In the genomic region with DNA sequence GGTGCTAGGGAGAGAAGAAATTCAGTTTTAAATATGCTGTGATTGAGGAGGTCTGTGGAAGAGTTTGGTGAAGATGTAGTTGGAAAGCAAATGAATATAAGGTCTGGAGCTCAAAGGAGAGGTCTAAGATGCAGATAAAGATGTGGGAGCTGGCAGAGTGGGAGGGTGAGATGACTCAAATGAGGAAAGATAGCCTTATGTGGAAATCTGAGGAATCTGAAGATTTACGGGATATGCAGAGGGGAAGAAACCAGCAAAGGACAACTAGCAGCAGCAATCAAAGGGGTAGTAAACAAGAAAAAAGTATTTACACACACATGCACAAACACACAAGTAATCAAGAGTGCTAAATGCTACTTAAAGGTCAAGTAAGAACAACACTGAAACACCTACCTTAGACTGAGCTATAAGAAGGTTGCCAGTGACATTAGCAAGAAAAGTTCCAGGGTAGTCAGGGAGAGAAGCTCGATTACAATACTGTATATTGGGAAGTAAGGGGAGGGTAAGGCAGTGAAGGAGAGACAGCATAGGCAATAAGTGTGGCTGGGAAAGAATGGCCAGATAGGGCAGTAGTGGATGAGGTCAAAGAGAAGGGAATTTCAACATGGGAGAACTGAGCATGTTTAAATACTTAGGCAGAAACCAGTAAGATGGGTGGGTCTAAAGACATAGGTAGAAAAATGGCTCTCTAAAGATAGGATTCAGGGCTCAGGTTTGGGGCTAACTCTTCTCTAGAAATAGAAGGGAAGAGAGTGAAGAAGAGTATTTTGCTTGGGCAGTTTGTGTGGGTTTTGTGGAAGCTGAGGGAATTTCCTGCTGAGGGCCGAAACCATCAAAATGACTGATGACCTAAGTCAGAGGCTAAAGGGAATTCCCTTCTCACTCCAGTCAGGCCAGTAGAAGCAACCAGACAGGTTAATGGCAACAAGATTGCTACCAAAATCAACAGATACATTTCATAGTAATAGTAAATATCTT, we compare ENCODE assay signal across 11 cellular contexts. TPM values are rescaled to one million over a fixed set of nuclear protein-coding genes. Genes with fewer than 3 reads are reported as not detected.
DNase-seq lines count a peak whose midpoint lies in the region; ATAC-seq and TF ChIP-seq lines count a peak whose summit lies in the region.
"Had no signal": no experiment of that assay in that cellular context is flagged by ENCODE, and none has a peak within 500 bp of the region (broad histone marks: within the 10 kb centered on the region; RNA-seq: fewer than 3 reads in every experiment).

No MANE protein-coding gene starts in this region.

- H3K9me3 Mint-ChIP-seq in activated T-cell treated with anti-CD3 and anti-CD28 coated beads, Interleukin-2, amount 50 U/mL, for 4 hours: no peaks in the 10 kb centered on the region
- H3K9me3 Mint-ChIP-seq: HFFc6 had no signal

- H3K4me3 Mint-ChIP-seq in activated T-cell treated with anti-CD3 and anti-CD28 coated beads, Interleukin-2, amount 50 U/mL, for 4 hours: no peak overlapping the region
- H3K4me3 Mint-ChIP-seq: HFFc6 had no signal

- DNase-seq in activated T-cell treated with anti-CD3 and anti-CD28 coated beads, Interleukin-2, amount 50 U/mL, for 4 hours: no peak
- DNase-seq in activated T-cell treated with anti-CD3 and anti-CD28 coated beads for 4 hours (no peak), SKM-1 (lab: John Stamatoyannopoulos, UW; ENCODE audit: unreplicated experiment) (no peak), NCI-H2196 (lab: John Stamatoyannopoulos, UW; ENCODE audit: unreplicated experiment) (no peak), SW480 (ENCODE audit: low spot score) (no peak)
- DNase-seq in stimulated activated naive CD8-positive, alpha-beta T cell treated with anti-CD3 and anti-CD28 coated beads, Interleukin-15, Interleukin-2, amounts not matched to agents 100 U/mL and 50 U/mL, for 24 hours: no peak
- DNase-seq: activated effector memory CD4-positive, alpha-beta T cell treated with anti-CD3 and anti-CD28 coated beads, Interleukin-2, amount 50 U/mL, for 16 hours; PC-3 had no signal

- no peaks in the 10 kb centered on the region for H3K27me3 Mint-ChIP-seq in activated T-cell treated with anti-CD3 and anti-CD28 coated beads, Interleukin-2, amount 50 U/mL, for 4 hours (ENCODE audit: low read depth)

- peaks cover 26% of the 10 kb centered on the region for H3K4me1 Mint-ChIP-seq in activated T-cell treated with anti-CD3 and anti-CD28 coated beads, Interleukin-2, amount 50 U/mL, for 4 hours (ENCODE audit: low read depth)

- H3K36me3 Mint-ChIP-seq in activated T-cell treated with anti-CD3 and anti-CD28 coated beads, Interleukin-2, amount 50 U/mL, for 4 hours (ENCODE audit: insufficient read depth): peaks cover 14% of the 10 kb centered on the region

- peak; percentile 14 to 50 for ATAC-seq in activated T-cell treated with anti-CD3 and anti-CD28 coated beads, Interleukin-2, amount 50 U/mL, for 4 hours
- ATAC-seq in HG02852 (IDR thresholded peaks at IDR 0.05; ENCODE audit: unreplicated experiment) (peak; percentile 85), SK-N-SH treated with all-trans-retinoic acid at 6 μM for 48 hours (peak; percentile 38; the same call in 2 of the 3 replicates)
- peak; percentile 61 for ATAC-seq in stimulated activated naive CD8-positive, alpha-beta T cell treated with anti-CD3 and anti-CD28 coated beads, Interleukin-15, Interleukin-2, amounts not matched to agents 100 U/mL and 50 U/mL, for 24 hours
- ATAC-seq: PC-3 had no signal

TF ChIP-seq in SK-N-SH treated with all-trans-retinoic acid at 6 μM for 48 hours, 23 proteins besides CTCF, POLR2A, EP300 and RAD21:
- no peak for TF ChIP-seq BACH2 (CRISPR knock-in tag; IDR thresholded peaks at IDR 0.05; ENCODE audit: borderline replicate concordance)
- no peak for TF ChIP-seq ZNF565 (CRISPR knock-in tag; conservative IDR thresholded peaks at IDR 0.05; ENCODE audit: low read depth)
- TF ChIP-seq, protein P1, sequence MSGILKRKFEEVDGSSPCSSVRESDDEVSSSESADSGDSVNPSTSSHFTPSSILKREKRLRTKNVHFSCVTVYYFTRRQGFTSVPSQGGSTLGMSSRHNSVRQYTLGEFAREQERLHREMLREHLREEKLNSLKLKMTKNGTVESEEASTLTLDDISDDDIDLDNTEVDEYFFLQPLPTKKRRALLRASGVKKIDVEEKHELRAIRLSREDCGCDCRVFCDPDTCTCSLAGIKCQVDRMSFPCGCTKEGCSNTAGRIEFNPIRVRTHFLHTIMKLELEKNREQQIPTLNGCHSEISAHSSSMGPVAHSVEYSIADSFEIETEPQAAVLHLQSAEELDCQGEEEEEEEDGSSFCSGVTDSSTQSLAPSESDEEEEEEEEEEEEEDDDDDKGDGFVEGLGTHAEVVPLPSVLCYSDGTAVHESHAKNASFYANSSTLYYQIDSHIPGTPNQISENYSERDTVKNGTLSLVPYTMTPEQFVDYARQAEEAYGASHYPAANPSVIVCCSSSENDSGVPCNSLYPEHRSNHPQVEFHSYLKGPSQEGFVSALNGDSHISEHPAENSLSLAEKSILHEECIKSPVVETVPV (CRISPR knock-in tag; IDR thresholded peaks at IDR 0.05): no peak
- TF ChIP-seq TSHZ2 (CRISPR knock-in tag; IDR thresholded peaks at IDR 0.05): no peak
- TF ChIP-seq ZC3H10 (CRISPR knock-in tag; IDR thresholded peaks at IDR 0.05): no peak
- TF ChIP-seq, protein P2, sequence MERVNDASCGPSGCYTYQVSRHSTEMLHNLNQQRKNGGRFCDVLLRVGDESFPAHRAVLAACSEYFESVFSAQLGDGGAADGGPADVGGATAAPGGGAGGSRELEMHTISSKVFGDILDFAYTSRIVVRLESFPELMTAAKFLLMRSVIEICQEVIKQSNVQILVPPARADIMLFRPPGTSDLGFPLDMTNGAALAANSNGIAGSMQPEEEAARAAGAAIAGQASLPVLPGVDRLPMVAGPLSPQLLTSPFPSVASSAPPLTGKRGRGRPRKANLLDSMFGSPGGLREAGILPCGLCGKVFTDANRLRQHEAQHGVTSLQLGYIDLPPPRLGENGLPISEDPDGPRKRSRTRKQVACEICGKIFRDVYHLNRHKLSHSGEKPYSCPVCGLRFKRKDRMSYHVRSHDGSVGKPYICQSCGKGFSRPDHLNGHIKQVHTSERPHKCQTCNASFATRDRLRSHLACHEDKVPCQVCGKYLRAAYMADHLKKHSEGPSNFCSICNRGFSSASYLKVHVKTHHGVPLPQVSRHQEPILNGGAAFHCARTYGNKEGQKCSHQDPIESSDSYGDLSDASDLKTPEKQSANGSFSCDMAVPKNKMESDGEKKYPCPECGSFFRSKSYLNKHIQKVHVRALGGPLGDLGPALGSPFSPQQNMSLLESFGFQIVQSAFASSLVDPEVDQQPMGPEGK (CRISPR knock-in tag; IDR thresholded peaks at IDR 0.05; ENCODE audit: borderline replicate concordance): no peak
- TF ChIP-seq ISL1 (CRISPR knock-in tag; IDR thresholded peaks at IDR 0.05): no peak
- no peak for TF ChIP-seq GLIS3 (CRISPR knock-in tag; IDR thresholded peaks at IDR 0.05)
- TF ChIP-seq TOX (CRISPR knock-in tag; IDR thresholded peaks at IDR 0.05; ENCODE audit: borderline replicate concordance): no peak
- no peak for TF ChIP-seq PPARA (CRISPR knock-in tag; IDR thresholded peaks at IDR 0.05; ENCODE audit: borderline replicate concordance)
- no peak for TF ChIP-seq RARB (CRISPR knock-in tag; IDR thresholded peaks at IDR 0.05)
- no peak for TF ChIP-seq OSR1 (CRISPR knock-in tag; IDR thresholded peaks at IDR 0.05)

RNA-seq across cellular contexts. Expression of gene CMTM6, which starts 8.9 kb away (rescaled TPM):
- 10 to 100 TPM; 44.3 to 60.9 (median 47.9) TPM for total RNA-seq in activated T-cell treated with anti-CD3 and anti-CD28 coated beads, Interleukin-2, amount 50 U/mL, for 4 hours

Comparison
In these comparisons a context has a peak if more than half of its experiments do, and no peak if none do; other contexts are left out.
1. ATAC-seq: peak in every context shown above with its lines; median percentile 85 in HG02852; 61 in stimulated activated naive CD8-positive, alpha-beta T cell treated with anti-CD3 and anti-CD28 coated beads, Interleukin-15, Interleukin-2, amounts not matched to agents 100 U/mL and 50 U/mL, for 24 hours; 38 in SK-N-SH treated with all-trans-retinoic acid at 6 μM for 48 hours; 32 in activated T-cell treated with anti-CD3 and anti-CD28 coated beads, Interleukin-2, amount 50 U/mL, for 4 hours.